9 cellular contexts compared by ENCODE assay signal in genomic region chr20:6123650-6124014, GRCh38. TPM values are rescaled to one million over a fixed set of nuclear protein-coding genes. Genes with fewer than 3 reads are reported as not detected.
DNase-seq lines count a peak whose midpoint lies in the region; TF ChIP-seq lines count a peak whose summit lies in the region.
"Had no signal": no experiment of that assay in that cellular context is flagged by ENCODE, and none has a peak within 500 bp of the region (broad histone marks: within the 10 kb centered on the region; RNA-seq: fewer than 3 reads in every experiment).

No MANE protein-coding gene starts in this region.

- H4K20me1 ChIP-seq in BLaER1 treated with 17β-estradiol and CSF1 and Interleukin-3, amounts not matched to agents 10 nM and 100 nM, result no peaks in the 10 kb centered on the region
- H4K20me1 ChIP-seq in neural cell (ENCODE audit: insufficient read depth), result no peaks in the 10 kb centered on the region

- no peaks in the 10 kb centered on the region for H3K9me3 ChIP-seq in BLaER1 treated with 17β-estradiol and CSF1 and Interleukin-3, amounts not matched to agents 10 nM and 100 nM (replicated peaks in 1 of 11)
- no peaks in the 10 kb centered on the region for H3K9me3 ChIP-seq in HUES64 (ENCODE audit: insufficient read depth, low read depth, low read length)
- H3K9me3 ChIP-seq in neural cell (ENCODE audit: low read length), result no peaks in the 10 kb centered on the region

- no peaks in the 10 kb centered on the region for H3F3A ChIP-seq in neural cell (ENCODE audit: insufficient read depth, low read length, poor library complexity, severe bottlenecking)

- peaks cover 0 to 10% (median 3%) of the 10 kb centered on the region in 11 experiments; a peak in 9 of 22 replicates for H3K36me3 ChIP-seq in BLaER1 treated with 17β-estradiol and CSF1 and Interleukin-3, amounts not matched to agents 10 nM and 100 nM
- no peaks in the 10 kb centered on the region; the same call in 1 of the 2 replicates for H3K36me3 ChIP-seq in HUES64 (ENCODE audit: insufficient read depth, low read length)
- no peaks in the 10 kb centered on the region for H3K36me3 ChIP-seq in neural cell (ENCODE audit: insufficient read depth, low read length)

- peak overlapping the region in 10 of 11 experiments; percentile 71 to 86 (median 82); a peak in 21 of 22 replicates for H3K9ac ChIP-seq in BLaER1 treated with 17β-estradiol and CSF1 and Interleukin-3, amounts not matched to agents 10 nM and 100 nM
- H3K9ac ChIP-seq in HUES64 (ENCODE audit: low read depth, low read length) (peak overlapping the region; percentile 71), neural cell (ENCODE audit: low read length) (peak overlapping the region; percentile 53)

- H3K9me2 ChIP-seq in neural cell (ENCODE audit: insufficient read depth, low read length), result no peaks in the 10 kb centered on the region

- WGBS in HUES64, result 92% methylated on average over 3 of the region's 4 CpGs

- peak overlapping the region; percentile 90 to 99 (median 97) for H3K4me2 ChIP-seq in BLaER1 treated with 17β-estradiol and CSF1 and Interleukin-3, amounts not matched to agents 10 nM and 100 nM
- H3K4me2 ChIP-seq in neural cell (ENCODE audit: low read length), result no peak overlapping the region

- H3K79me2 ChIP-seq in neural cell (replicated peaks; ENCODE audit: insufficient read depth, low read length), result no peaks in the 10 kb centered on the region

- H3K4me1 ChIP-seq in BLaER1 treated with 17β-estradiol and CSF1 and Interleukin-3, amounts not matched to agents 10 nM and 100 nM, result peaks cover 10 to 39% (median 33%) of the 10 kb centered on the region in 10 experiments
- H3K4me1 ChIP-seq in HUES64 (ENCODE audit: insufficient read depth, low read length), result peaks cover 32% of the 10 kb centered on the region

- peak overlapping the region in 10 of 11 experiments; percentile 35 to 83 (median 80); a peak in 19 of 22 replicates for H3K27ac ChIP-seq in BLaER1 treated with 17β-estradiol and CSF1 and Interleukin-3, amounts not matched to agents 10 nM and 100 nM
- peak overlapping the region; percentile 28; the same call in 1 of the 2 replicates for H3K27ac ChIP-seq in HUES64 (ENCODE audit: low read depth, low read length)
- no peak overlapping the region for H3K27ac ChIP-seq in coronary artery
- H3K27ac ChIP-seq in neural cell (ENCODE audit: low read length), result no peak overlapping the region

- TF ChIP-seq CTCF in coronary artery (IDR thresholded peaks at IDR 0.05), result no peak
- no peak for TF ChIP-seq CTCF in neural cell (IDR thresholded peaks at IDR 0.05; ENCODE audit: poor library complexity, severe bottlenecking)

- no peak for TF ChIP-seq RAD21 in neural cell (conservative IDR thresholded peaks at IDR 0.05)

- H3K27me3 ChIP-seq in BLaER1 treated with 17β-estradiol and CSF1 and Interleukin-3, amounts not matched to agents 10 nM and 100 nM, result peaks cover 0 to 13% (median 8%) of the 10 kb centered on the region in 11 experiments; a peak in 14 of 22 replicates
- peaks cover 18% of the 10 kb centered on the region for H3K27me3 ChIP-seq in HUES64 (ENCODE audit: insufficient read depth, low read length)
- peaks cover 32% of the 10 kb centered on the region for H3K27me3 ChIP-seq in neural cell (ENCODE audit: insufficient read depth, low read depth, low read length)

- H3K4me3 ChIP-seq in BLaER1 treated with 17β-estradiol and CSF1 and Interleukin-3, amounts not matched to agents 10 nM and 100 nM, result peak overlapping the region; percentile 56 to 77 (median 69); a peak in 19 of 20 replicates
- H3K4me3 ChIP-seq in HUES64 (ENCODE audit: low read length) (peak overlapping the region; percentile 72), coronary artery (peak overlapping the region; percentile 80), neural cell (ENCODE audit: low read length) (peak overlapping the region; percentile 67)

- intact Hi-C loops in posterior cingulate gyrus (cut with DNase I), result no loop called here

- no peak for TF ChIP-seq EP300 in neural cell (conservative IDR thresholded peaks at IDR 0.05; ENCODE audit: poor library complexity, severe bottlenecking)

- no peak for DNase-seq in coronary artery (ENCODE audit: low spot score)
- DNase-seq in cerebellar cortex (ENCODE audit: low spot score), result no peak
- no peak for DNase-seq in T-helper 9 cell
- DNase-seq in RPMI8226, result no peak
- DNase-seq in posterior cingulate gyrus, result no peak
- DNase-seq: DND-41 had no signal

- H2AFZ ChIP-seq in neural cell (ENCODE audit: low read depth, low read length), result no peak overlapping the region

TF ChIP-seq in neural cell, 6 proteins besides CTCF, POLR2A, EP300 and RAD21:
- TF ChIP-seq SMC3 (conservative IDR thresholded peaks at IDR 0.05; ENCODE audit: poor library complexity) (no peak), EZH2 (IDR thresholded peaks at IDR 0.05; ENCODE audit: borderline replicate concordance, insufficient read depth, low read length, poor library complexity, severe bottlenecking) (no peak), MXI1 (conservative IDR thresholded peaks at IDR 0.05; ENCODE audit: poor library complexity, severe bottlenecking) (no peak)

RNA-seq across cellular contexts. Expression of gene FERMT1, which starts 0.8 kb away (rescaled TPM):
- 8.5 TPM for polyA plus RNA-seq in HUES64 (2013, experiment 1 of 2)
- polyA plus RNA-seq in HUES64 (2013, experiment 2 of 2), result 8.0 TPM
- 0.16 TPM in 1 of 2 replicates, not detected in the other for polyA plus RNA-seq in neural cell
- polyA minus RNA-seq in neural cell, result 0.12 and 0.24 TPM in 2 replicates

Comparison
In these comparisons a context has a peak if more than half of its experiments do, and no peak if none do; other contexts are left out.
1. H3K27ac ChIP-seq: peak in BLaER1 treated with 17β-estradiol and CSF1 and Interleukin-3, amounts not matched to agents 10 nM and 100 nM (10 of 11) and HUES64 (single experiment); none in coronary artery (0 of 2) and neural cell (single experiment).
2. Peak in every context shown above with its lines, with median percentiles within 50 percentile points of each other: H3K4me3 ChIP-seq and H3K9ac ChIP-seq.